Comparison of ENCODE assay signal across 8 cellular contexts in the genomic region with DNA sequence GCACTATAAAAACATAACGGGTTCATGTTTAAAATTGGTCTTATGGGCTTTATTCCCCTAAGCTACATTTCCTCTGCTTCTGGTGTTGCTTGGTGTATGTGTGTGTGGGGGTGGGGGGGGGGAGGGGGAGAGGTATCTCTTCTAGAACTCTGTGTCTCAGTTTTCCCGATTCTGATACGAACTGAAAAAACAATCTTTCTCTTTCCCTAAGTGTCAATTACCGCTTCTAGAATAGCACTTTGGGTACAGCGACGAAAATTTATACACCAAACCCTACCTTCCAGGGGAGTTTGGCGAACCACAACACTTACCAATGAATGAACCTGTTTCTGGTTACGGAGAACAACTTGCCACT. TPM values are rescaled to one million over a fixed set of nuclear protein-coding genes. Genes with fewer than 3 reads are reported as not detected.
DNase-seq lines count a peak whose midpoint lies in the region; ATAC-seq, FAIRE-seq and TF ChIP-seq lines count a peak whose summit lies in the region.

No MANE protein-coding gene starts in this region.

- no peak for ATAC-seq in GM21526 (IDR thresholded peaks at IDR 0.05; ENCODE audit: low FRiP score, unreplicated experiment)

- CTCF ChIA-PET in CD4-positive, alpha-beta memory T cell (lab: Charles Lee; ENCODE audit: partially characterized antibody): no interaction called here
- CTCF ChIA-PET in PC-9 (lab: Charles Lee): interaction anchor here (0.6 kb wide), 1 partner anchor 263 kb away, joined by 5 read pairs; no protein-coding TSS in a partner anchor

- peak overlapping the region; percentile 93 to 100 (median 99) for H3K27ac Mint-ChIP-seq in CD4-positive, alpha-beta memory T cell
- peak overlapping the region; percentile 86 for H3K27ac Mint-ChIP-seq in endothelial cell (ENCODE audit: unreplicated experiment)

- H3K36me3 ChIP-seq in CD4-positive, alpha-beta memory T cell (ENCODE audit: insufficient read depth, low read length): peaks cover 18% of the 10 kb centered on the region
- H3K36me3 ChIP-seq in PC-9 (ENCODE audit: low read depth): peaks cover 18% of the 10 kb centered on the region
- H3K36me3 ChIP-seq in neutrophil: peaks cover 7% of the 10 kb centered on the region

- no peak for DNase-seq in CD4-positive, alpha-beta memory T cell
- DNase-seq in PC-9: no peak
- DNase-seq in endothelial cell (ENCODE audit: low spot score): no peak
- DNase-seq in amniotic stem cell (lab: John Stamatoyannopoulos, UW): no peak
- DNase-seq in NCI-H748 treated with DMSO at 0.1 percent for 48 hours (lab: John Stamatoyannopoulos, UW): no peak
- DNase-seq in urothelium cell line (ENCODE audit: low spot score): no peak

- no TSS peak for BruUV-seq in PC-9 (replicated peaks; lab: Mats Ljungman, UMichigan)

- no peaks in the 10 kb centered on the region for H3K27me3 Mint-ChIP-seq in CD4-positive, alpha-beta memory T cell
- peaks cover 4% of the 10 kb centered on the region for H3K27me3 Mint-ChIP-seq in endothelial cell (ENCODE audit: unreplicated experiment)

- peak overlapping the region; percentile 95 for H2AFZ ChIP-seq in PC-9

- intact Hi-C loops in CD4-positive, alpha-beta memory T cell (cut with micrococcal nuclease): loop anchor here (5.0 to 10.0 kb wide), 2 partner anchors 130 to 293 kb away; a partner anchor contains a TSS
- intact Hi-C loops in PC-9 (cut with micrococcal nuclease; ENCODE audit: unreplicated experiment): no loop called here

- peaks cover 14 to 32% of the 10 kb centered on the region in 2 donors for H3K36me3 Mint-ChIP-seq in CD4-positive, alpha-beta memory T cell
- H3K36me3 Mint-ChIP-seq in endothelial cell (ENCODE audit: low read depth, unreplicated experiment): peaks cover 9% of the 10 kb centered on the region

- H3K9me2 ChIP-seq in PC-9 (ENCODE audit: insufficient read depth): no peaks in the 10 kb centered on the region

- H3K9me3 ChIP-seq in CD4-positive, alpha-beta memory T cell (ENCODE audit: control insufficient read depth in 1 of 2, low read length in 2 of 2): no peaks in the 10 kb centered on the region
- H3K9me3 ChIP-seq in PC-9 (ENCODE audit: insufficient read depth, low read depth) (no peaks in the 10 kb centered on the region), neutrophil (no peaks in the 10 kb centered on the region)

- H3K4me3 Mint-ChIP-seq in CD4-positive, alpha-beta memory T cell: peak overlapping the region; percentile 95 to 100 (median 99)
- H3K4me3 Mint-ChIP-seq in endothelial cell (ENCODE audit: unreplicated experiment): peak overlapping the region; percentile 97

- H3K4me2 ChIP-seq in PC-9: peak overlapping the region; percentile 91

- no peaks in the 10 kb centered on the region for H3K9me3 Mint-ChIP-seq in CD4-positive, alpha-beta memory T cell
- H3K9me3 Mint-ChIP-seq in endothelial cell (ENCODE audit: unreplicated experiment): no peaks in the 10 kb centered on the region

- TF ChIP-seq CTCF in PC-9 (conservative IDR thresholded peaks at IDR 0.05) (no peak), endothelial cell (IDR thresholded peaks at IDR 0.05; ENCODE audit: unreplicated experiment) (no peak), neutrophil (IDR thresholded peaks at IDR 0.05) (no peak)

- FAIRE-seq in urothelium cell line (lab: Jason Lieb, UNC): no peak

- POLR2A ChIA-PET in CD4-positive, alpha-beta memory T cell (lab: Charles Lee; ENCODE audit: partially characterized antibody): interaction anchor here (1.0 to 1.9 kb wide), 11 partner anchors 9 to 270 kb away, joined by 3 to 17 read pairs (median 4); a partner anchor contains a TSS
- POLR2A ChIA-PET in PC-9 (lab: Charles Lee; ENCODE audit: unreplicated experiment): interaction anchor here (0.5 to 0.7 kb wide), 4 partner anchors 8 to 145 kb away, joined by 3 to 4 read pairs (median 4); no protein-coding TSS in a partner anchor

- H4K20me1 ChIP-seq in PC-9 (ENCODE audit: insufficient read depth): no peaks in the 10 kb centered on the region

- peaks cover 51% of the 10 kb centered on the region for H3K79me2 ChIP-seq in PC-9 (ENCODE audit: low read depth)

- peaks cover 63% of the 10 kb centered on the region for H3K4me1 ChIP-seq in CD4-positive, alpha-beta memory T cell (ENCODE audit: insufficient read depth, low read length)
- H3K4me1 ChIP-seq in PC-9 (replicated peaks; ENCODE audit: insufficient read depth) (peaks cover 16% of the 10 kb centered on the region), neutrophil (ENCODE audit: control insufficient read depth in 1 of 2, insufficient read depth in 1 of 2, low read depth in 1 of 2, low read length in 1 of 2) (peaks cover 27 to 30% of the 10 kb centered on the region in 2 experiments)

- peaks cover 2% of the 10 kb centered on the region; the same call in 1 of the 2 replicates for H3F3A ChIP-seq in PC-9 (ENCODE audit: insufficient read depth, low read depth)

- H3K4me1 Mint-ChIP-seq in CD4-positive, alpha-beta memory T cell: peaks cover 31 to 70% (median 50%) of the 10 kb centered on the region in 4 donors
- H3K4me1 Mint-ChIP-seq in endothelial cell (ENCODE audit: unreplicated experiment): peaks cover 21% of the 10 kb centered on the region

- no peaks in the 10 kb centered on the region for H3K27me3 ChIP-seq in CD4-positive, alpha-beta memory T cell (ENCODE audit: insufficient read depth, low read length)
- H3K27me3 ChIP-seq in PC-9 (ENCODE audit: insufficient read depth, low read depth): no peaks in the 10 kb centered on the region
- H3K27me3 ChIP-seq in neutrophil: no peaks in the 10 kb centered on the region

- H3K27ac ChIP-seq in CD4-positive, alpha-beta memory T cell (ENCODE audit: low read depth, low read length): peak overlapping the region; percentile 97
- H3K27ac ChIP-seq in PC-9: peak overlapping the region; percentile 72
- H3K27ac ChIP-seq in neutrophil: peak overlapping the region; percentile 91

- peak overlapping the region; percentile 70 to 91 for H3K4me3 ChIP-seq in CD4-positive, alpha-beta memory T cell (ENCODE audit: low read length in 2 of 2)
- H3K4me3 ChIP-seq in PC-9 (peak overlapping the region; percentile 96), neutrophil (ENCODE audit: low read depth in 1 of 2, low read length in 1 of 2) (peak overlapping the region; percentile 75 to 99)

RNA-seq across cellular contexts. Expression of a gene that starts 0.6 kb away (rescaled TPM):
- 10 to 100 TPM; 57.6 to 62.2 TPM for total RNA-seq in CD4-positive, alpha-beta memory T cell
- polyA plus RNA-seq in CD4-positive, alpha-beta memory T cell: 10 to 100 TPM; 35.6 to 44.3 TPM
- total RNA-seq in PC-9 (2021) (61.7 and 73.2 TPM in 2 replicates), endothelial cell (ENCODE audit: unreplicated experiment) (30.2 TPM)
